Comparison of ENCODE assay signal across 8 cellular contexts in genomic region chr9:132235894-132236661, GRCh38.
DNase-seq lines count a peak whose midpoint lies in the region; ATAC-seq and TF ChIP-seq lines count a peak whose summit lies in the region.

No MANE protein-coding gene starts in this region.

- H2BK20ac ChIP-seq in IMR-90 (ENCODE audit: low read depth, low read length): no peak overlapping the region

- H3K27ac ChIP-seq in IMR-90 (ENCODE audit: insufficient read depth, low read length) (no peak overlapping the region), PC-3 (ENCODE audit: low read length) (no peak overlapping the region), neuronal stem cell (replicated peaks; ENCODE audit: low read length) (no peak overlapping the region), thoracic aorta (no peak overlapping the region)

- H2AK5ac ChIP-seq in IMR-90 (ENCODE audit: low read depth, low read length): no peak overlapping the region
- H2AK5ac ChIP-seq in neuronal stem cell (ENCODE audit: low read depth, low read length): peak overlapping the region; percentile 99

- peaks cover 56% of the 10 kb centered on the region for H3K27me3 ChIP-seq in IMR-90 (ENCODE audit: control insufficient read depth, insufficient read depth, low read length)
- H3K27me3 ChIP-seq in PC-3 (ENCODE audit: low read length): no peaks in the 10 kb centered on the region
- H3K27me3 ChIP-seq in neuronal stem cell (ENCODE audit: control insufficient read depth in 3 of 3, insufficient read depth in 3 of 3, low read depth in 1 of 3, low read length in 3 of 3): peaks cover 0 to 77% (median 5%) of the 10 kb centered on the region in 3 experiments
- no peaks in the 10 kb centered on the region for H3K27me3 ChIP-seq in thoracic aorta (replicated peaks; ENCODE audit: insufficient read depth)

- H4K91ac ChIP-seq in IMR-90 (ENCODE audit: insufficient read depth, low read depth, low read length): no peak overlapping the region
- H4K91ac ChIP-seq in neuronal stem cell (ENCODE audit: low read depth, low read length, poor library complexity): no peak overlapping the region

- peak; percentile 49; the same call in 1 of the 2 replicates for TF ChIP-seq POLR2A in IMR-90 (IDR thresholded peaks at IDR 0.05; ENCODE audit: low read depth, low read length)

- peak; percentile 94 for TF ChIP-seq CTCF in IMR-90 (conservative IDR thresholded peaks at IDR 0.05; ENCODE audit: low read depth, low read length)
- TF ChIP-seq CTCF in PC-3 (conservative IDR thresholded peaks at IDR 0.05; ENCODE audit: low read depth, low read length): peak; percentile 89
- peak; percentile 98 for TF ChIP-seq CTCF in fibroblast of pulmonary artery (IDR thresholded peaks at IDR 0.05; ENCODE audit: low read length, missing control alignments)
- peak; percentile 89 for TF ChIP-seq CTCF in thoracic aorta (IDR thresholded peaks at IDR 0.05)

- H3K4me2 ChIP-seq in IMR-90 (ENCODE audit: low read depth, low read length) (no peak overlapping the region), PC-3 (ENCODE audit: low read length) (no peak overlapping the region), neuronal stem cell (ENCODE audit: insufficient read depth, low read length, poor library complexity, severe bottlenecking) (no peak overlapping the region)

- H3K18ac ChIP-seq in IMR-90 (ENCODE audit: low read depth, low read length): no peak overlapping the region
- H3K18ac ChIP-seq in neuronal stem cell (ENCODE audit: low read length): peak overlapping the region; percentile 86

- H3K79me1 ChIP-seq in IMR-90 (ENCODE audit: low read depth in 1 of 2, low read length in 2 of 2) (no peaks in the 10 kb centered on the region), neuronal stem cell (ENCODE audit: low read depth, low read length) (peaks cover 3% of the 10 kb centered on the region)

- H3K9me3 ChIP-seq in IMR-90 (ENCODE audit: control insufficient read depth, insufficient read depth, low read length) (no peaks in the 10 kb centered on the region), PC-3 (ENCODE audit: low read length) (no peaks in the 10 kb centered on the region), neuronal stem cell (replicated peaks in 1 of 2; ENCODE audit: control insufficient read depth in 2 of 2, insufficient read depth in 1 of 2, low read depth in 1 of 2, low read length in 2 of 2) (no peaks in the 10 kb centered on the region), thoracic aorta (no peaks in the 10 kb centered on the region)

- H3K14ac ChIP-seq in IMR-90 (replicated peaks; ENCODE audit: low read depth, low read length) (no peak overlapping the region), neuronal stem cell (ENCODE audit: low read length) (no peak overlapping the region)

- no peak overlapping the region for H3K23ac ChIP-seq in IMR-90 (ENCODE audit: low read depth, low read length)
- peak overlapping the region; percentile 82 for H3K23ac ChIP-seq in neuronal stem cell (ENCODE audit: low read depth, low read length, poor library complexity)

- H3K36me3 ChIP-seq in IMR-90 (ENCODE audit: control insufficient read depth, insufficient read depth, low read length) (no peaks in the 10 kb centered on the region), PC-3 (ENCODE audit: low read depth, low read length) (no peaks in the 10 kb centered on the region), neuronal stem cell (replicated peaks in 1 of 2; ENCODE audit: control insufficient read depth in 2 of 2, insufficient read depth in 2 of 2, low read length in 2 of 2) (no peaks in the 10 kb centered on the region), thoracic aorta (no peaks in the 10 kb centered on the region)

- CTCF ChIA-PET in IMR-90 (lab: Yijun Ruan, JAX): interaction anchor here (0.5 to 1.2 kb wide), 15 partner anchors 11 to 778 kb away, joined by 3 to 11 read pairs (median 3); partner anchors contain the start of gene NTNG2
- CTCF ChIA-PET in PC-3 (lab: Charles Lee): interaction anchor here (0.6 to 1.6 kb wide), 11 partner anchors 10 to 676 kb away, joined by 3 to 26 read pairs (median 4); no protein-coding TSS in a partner anchor

- H2BK15ac ChIP-seq in IMR-90 (ENCODE audit: low read depth, low read length) (no peak overlapping the region), neuronal stem cell (ENCODE audit: low read length) (peak overlapping the region; percentile 59)

- dilution Hi-C loops in IMR-90 (cut with HindIII; ENCODE audit: low sequenced_read_pairs, unreplicated experiment): no loop called here

- peak overlapping the region; percentile 9 for H2AFZ ChIP-seq in IMR-90 (replicated peaks; ENCODE audit: low read length, poor library complexity)
- no peak overlapping the region for H2AFZ ChIP-seq in PC-3 (ENCODE audit: low read length)
- no peak overlapping the region for H2AFZ ChIP-seq in neuronal stem cell (ENCODE audit: low read length)

- H4K20me1 ChIP-seq in IMR-90 (ENCODE audit: insufficient read depth, low read length): peaks cover 3% of the 10 kb centered on the region
- no peaks in the 10 kb centered on the region for H4K20me1 ChIP-seq in PC-3 (ENCODE audit: low read length)

- no peaks in the 10 kb centered on the region for H3K79me2 ChIP-seq in PC-3 (ENCODE audit: low read length)

- BruUV-seq in IMR-90 (replicated peaks; lab: Mats Ljungman, UMichigan) (no TSS peak), PC-3 (replicated peaks; lab: Mats Ljungman, UMichigan) (no TSS peak)

- intact Hi-C loops in IMR-90 (cut with micrococcal nuclease) (loop anchor here (1.0 kb wide), 2 partner anchors 67 to 474 kb away; no protein-coding TSS in a partner anchor), PC-3 (cut with micrococcal nuclease) (loop anchor here (1.0 kb wide), 2 partner anchors 67 to 474 kb away; no protein-coding TSS in a partner anchor)

- no peak overlapping the region for H3K56ac ChIP-seq in IMR-90 (ENCODE audit: extremely low read depth, insufficient read depth, low read length)

- H3K4ac ChIP-seq in IMR-90 (ENCODE audit: low read depth, low read length) (no peak overlapping the region), neuronal stem cell (ENCODE audit: low read length) (no peak overlapping the region)

- ATAC-seq in IMR-90 (ENCODE audit: low read depth) (peak; percentile 33), PC-3 (peak; percentile 49), thoracic aorta (ENCODE audit: insufficient number of reproducible peaks, low FRiP score, low read depth) (no peak), HG03442 (IDR thresholded peaks at IDR 0.05; ENCODE audit: unreplicated experiment) (no peak)

- H2BK120ac ChIP-seq in IMR-90 (ENCODE audit: low read depth, low read length) (no peak overlapping the region), neuronal stem cell (ENCODE audit: low read depth, low read length) (no peak overlapping the region)

- H4K5ac ChIP-seq in IMR-90 (ENCODE audit: low read depth, low read length): no peak overlapping the region

- no peaks in the 10 kb centered on the region for H3F3A ChIP-seq in PC-3 (ENCODE audit: low read length, unreplicated experiment)

- in situ Hi-C loops in IMR-90 (cut with MboI; ENCODE audit: low sequenced_read_pairs): no loop called here

- H3K4me1 ChIP-seq in IMR-90 (ENCODE audit: control insufficient read depth, insufficient read depth, low read length) (peaks cover 3% of the 10 kb centered on the region; the same call in 1 of the 2 replicates), PC-3 (ENCODE audit: insufficient read depth, low read length) (no peaks in the 10 kb centered on the region), neuronal stem cell (ENCODE audit: control insufficient read depth in 2 of 2, insufficient read depth in 1 of 2, low read depth in 1 of 2, low read length in 2 of 2) (peaks cover 5 to 8% of the 10 kb centered on the region in 2 donors), thoracic aorta (ENCODE audit: control insufficient read depth in 1 of 2, low read depth in 2 of 2) (peaks cover 0 to 3% of the 10 kb centered on the region in 2 donors)

- TF ChIP-seq RAD21 in IMR-90 (IDR thresholded peaks at IDR 0.05; ENCODE audit: low read length): peak; percentile 97

- POLR2A ChIA-PET in IMR-90 (lab: Charles Lee; ENCODE audit: unreplicated experiment): no interaction called here
- POLR2A ChIA-PET in PC-3 (lab: Charles Lee; ENCODE audit: unreplicated experiment): no interaction called here

- peak overlapping the region; percentile 86 for H2BK12ac ChIP-seq in neuronal stem cell (ENCODE audit: low read length)

- H3K9me2 ChIP-seq in PC-3 (replicated peaks; ENCODE audit: low read length): no peaks in the 10 kb centered on the region

- H2AK9ac ChIP-seq in IMR-90 (replicated peaks; ENCODE audit: low read depth, low read length, poor library complexity): no peak overlapping the region

- H4K8ac ChIP-seq in IMR-90 (ENCODE audit: low read depth in 2 of 2, low read length in 2 of 2): no peak overlapping the region
- no peak overlapping the region for H4K8ac ChIP-seq in neuronal stem cell (ENCODE audit: low read depth, low read length)

- no peak overlapping the region for H3K4me3 ChIP-seq in IMR-90 (ENCODE audit: insufficient read depth, low read depth, low read length)
- no peak overlapping the region for H3K4me3 ChIP-seq in PC-3 (ENCODE audit: low read length)
- no peak overlapping the region for H3K4me3 ChIP-seq in fibroblast of pulmonary artery (replicated peaks; ENCODE audit: low read depth, low read length)
- H3K4me3 ChIP-seq in neuronal stem cell (ENCODE audit: low read length in 2 of 2): no peak overlapping the region
- no peak overlapping the region for H3K4me3 ChIP-seq in thoracic aorta

- H3K9me1 ChIP-seq in IMR-90 (ENCODE audit: insufficient read depth, low read length): no peaks in the 10 kb centered on the region

- H3K9ac ChIP-seq in IMR-90 (ENCODE audit: low read depth, low read length) (no peak overlapping the region), PC-3 (ENCODE audit: low read length) (no peak overlapping the region), neuronal stem cell (ENCODE audit: low read depth, low read length, poor library complexity) (no peak overlapping the region)

- H2BK5ac ChIP-seq in IMR-90 (ENCODE audit: low read depth, low read length, poor library complexity, severe bottlenecking): no peak overlapping the region
- peak overlapping the region; percentile 54 for H2BK5ac ChIP-seq in neuronal stem cell (ENCODE audit: low read length)

- DNase-seq in COR-L47 (lab: John Stamatoyannopoulos, UW) (peak; percentile 72), IMR-90 (peak; percentile 56), PC-3 (peak; percentile 84), fibroblast of pulmonary artery (ENCODE audit: low read depth) (peak; percentile 76), neuronal stem cell (ENCODE audit: low spot score) (peak; percentile 78), thoracic aorta (ENCODE audit: low spot score) (no peak)
- peak; percentile 88 to 89 for DNase-seq in activated T-cell treated with anti-CD3 and anti-CD28 coated beads, Interleukin-2, amount 50 U/mL, for 48 hours

- 75% methylated on average over 2 of the region's 19 CpGs; no CpG with 5 or more reads in 1 of the 2 experiments for WGBS in IMR-90 (ENCODE audit: extremely low coverage in 2 of 2, insufficient read length in 1 of 2), 2 experiments
- no CpG with 5 or more reads among the region's 19 CpGs for WGBS in neuronal stem cell (ENCODE audit: extremely low coverage in 2 of 2, insufficient read length in 2 of 2, insufficient replicate concordance in 1 of 2), 2 donors

TF ChIP-seq in IMR-90, 13 proteins besides CTCF, POLR2A, EP300 and RAD21:
- no peak for TF ChIP-seq BHLHE40 (IDR thresholded peaks at IDR 0.05; ENCODE audit: low read depth, low read length)
- peak; percentile 95 for TF ChIP-seq SMC3 (IDR thresholded peaks at IDR 0.05; ENCODE audit: low read depth, low read length)
- TF ChIP-seq MAZ (IDR thresholded peaks at IDR 0.05; ENCODE audit: borderline replicate concordance, low read depth, low read length): peak; percentile 36; the same call in 1 of the 2 replicates

Comparison
In these comparisons a context has a peak if more than half of its experiments do, and no peak if none do; other contexts are left out.
1. ATAC-seq: peak in IMR-90 (single experiment) and PC-3 (single experiment); none in thoracic aorta (single experiment) and HG03442 (single experiment).
2. Peak in every context shown above with its lines, with median percentiles within 50 percentile points of each other: CTCF ChIP-seq.